ENCODE assay signal across 8 cellular contexts in genomic region chr22:49983148-49984042, GRCh38. TPM values are rescaled to one million over a fixed set of nuclear protein-coding genes. Genes with fewer than 3 reads are reported as not detected.
A peak's percentile ranks its signal among the peaks of the same experiment; 100 is the strongest.
DNase-seq lines count a peak whose midpoint lies in the region; ATAC-seq and TF ChIP-seq lines count a peak whose summit lies in the region.

No MANE protein-coding gene starts in this region.

- TF ChIP-seq CTCF in AG04450 (IDR thresholded peaks at IDR 0.05; ENCODE audit: low read depth, low read length), result peak; percentile 42
- TF ChIP-seq CTCF in HFFc6 (IDR thresholded peaks at IDR 0.05), result peak; percentile 66
- TF ChIP-seq CTCF in dorsolateral prefrontal cortex (IDR thresholded peaks at IDR 0.05 in 54 of 56, conservative IDR thresholded peaks at IDR 0.05 in 2 of 56; ENCODE audit: low read depth in 1 of 56, partially characterized antibody in 56 of 56), result peak in 35 of 56 donors; percentile 18 to 57 (median 33)

- H3K4me3 Mint-ChIP-seq in HFFc6, result no peak overlapping the region
- H3K4me3 Mint-ChIP-seq in naive thymus-derived CD4-positive, alpha-beta T cell, result peak overlapping the region in 2 of 10 donors; percentile 48 to 79

- peaks cover 17% of the 10 kb centered on the region for H3K27me3 Mint-ChIP-seq in HFFc6 (ENCODE audit: insufficient read depth)
- peaks cover 11 to 40% (median 20%) of the 10 kb centered on the region in 5 donors for H3K27me3 Mint-ChIP-seq in naive thymus-derived CD4-positive, alpha-beta T cell

- H3K4me3 ChIP-seq in AG04450 (ENCODE audit: low read depth, low read length), result 0 out of 2 replicates have a peak overlapping the region, but pooled peaks have one; percentile 4
- peak overlapping the region in 35 of 59 donors; percentile 7 to 51 (median 34) for H3K4me3 ChIP-seq in dorsolateral prefrontal cortex
- H3K4me3 ChIP-seq in naive thymus-derived CD4-positive, alpha-beta T cell (ENCODE audit: low read length), result no peak overlapping the region

- peaks cover 13% of the 10 kb centered on the region for H3K9me3 ChIP-seq in AG04450 (ENCODE audit: control insufficient read depth, insufficient read depth, low read length)
- H3K9me3 ChIP-seq in naive thymus-derived CD4-positive, alpha-beta T cell (ENCODE audit: control insufficient read depth in 2 of 3, low read length in 3 of 3), result peaks cover 0 to 7% (median 0%) of the 10 kb centered on the region in 3 experiments

- intact Hi-C loops in dorsolateral prefrontal cortex (cut with DNase I), result no loop called here
- intact Hi-C loops in naive thymus-derived CD4-positive, alpha-beta T cell (cut with micrococcal nuclease), result no loop called here

- DNase-seq in AG04450 (ENCODE audit: low read depth, low spot score) (no peak), HFFc6 (no peak), dorsolateral prefrontal cortex (peak in 2 of 10 donors; percentile 13 to 26), kidney glomerular epithelial cell (lab: John Stamatoyannopoulos, UW) (no peak), SKM-1 treated with dmso at 0.1 percent for 144 hours (lab: John Stamatoyannopoulos, UW; ENCODE audit: unreplicated experiment) (no peak), GM19240 (ENCODE audit: insufficient read length, low spot score) (no peak)
- peak in 2 of 9 donors; percentile 34 to 54 for DNase-seq in naive thymus-derived CD4-positive, alpha-beta T cell
- no peak for DNase-seq in NK-92 treated with Interleukin-12 subunit alpha and Interleukin-12 subunit beta, amount 100 ng/mL, for 24 hours (lab: John Stamatoyannopoulos, UW)

- POLR2A ChIA-PET in AG04450 (lab: Yijun Ruan, JAX), result interaction anchor here (0.6 kb wide), 2 partner anchors 12 to 222 kb away, joined by 3 read pairs; no protein-coding TSS in a partner anchor
- POLR2A ChIA-PET in naive thymus-derived CD4-positive, alpha-beta T cell (lab: Charles Lee), result interaction anchor here (0.7 to 1.3 kb wide), 4 partner anchors 12 to 47 kb away, joined by 3 to 5 read pairs (median 4); partner anchors contain the start of gene PIM3

- H3K4me1 ChIP-seq in naive thymus-derived CD4-positive, alpha-beta T cell (ENCODE audit: control insufficient read depth in 2 of 2, insufficient read depth in 2 of 2, low read length in 2 of 2), result no peaks in the 10 kb centered on the region

- H3K27ac Mint-ChIP-seq in HFFc6, result no peak overlapping the region
- H3K27ac Mint-ChIP-seq in naive thymus-derived CD4-positive, alpha-beta T cell, result no peak overlapping the region

- peak; percentile 85 for ATAC-seq in naive thymus-derived CD4-positive, alpha-beta T cell

- no peaks in the 10 kb centered on the region for H3K36me3 ChIP-seq in naive thymus-derived CD4-positive, alpha-beta T cell (ENCODE audit: control insufficient read depth in 2 of 3, insufficient read depth in 3 of 3, low read length in 3 of 3)

- H3K27me3 ChIP-seq in AG04450 (ENCODE audit: control insufficient read depth, insufficient read depth, low read length) (peaks cover 27% of the 10 kb centered on the region), dorsolateral prefrontal cortex (peaks cover 0 to 34% (median 17%) of the 10 kb centered on the region in 45 donors)
- H3K27me3 ChIP-seq in naive thymus-derived CD4-positive, alpha-beta T cell (ENCODE audit: control insufficient read depth in 2 of 2, insufficient read depth in 2 of 2, low read length in 2 of 2), result no peaks in the 10 kb centered on the region

- no peak overlapping the region for H3K27ac ChIP-seq in AG04450 (ENCODE audit: low read depth, low read length)
- no peak overlapping the region for H3K27ac ChIP-seq in dorsolateral prefrontal cortex
- H3K27ac ChIP-seq in naive thymus-derived CD4-positive, alpha-beta T cell (ENCODE audit: low read depth, low read length), result no peak overlapping the region

- H3K4me1 Mint-ChIP-seq in HFFc6 (ENCODE audit: low read depth), result no peaks in the 10 kb centered on the region
- peaks cover 0 to 9% (median 6%) of the 10 kb centered on the region in 7 donors for H3K4me1 Mint-ChIP-seq in naive thymus-derived CD4-positive, alpha-beta T cell

- peaks cover 33% of the 10 kb centered on the region for H3K9me3 Mint-ChIP-seq in HFFc6
- H3K9me3 Mint-ChIP-seq in naive thymus-derived CD4-positive, alpha-beta T cell, result peaks cover 8 to 35% (median 26%) of the 10 kb centered on the region in 11 donors

- CTCF ChIA-PET in AG04450 (lab: Charles Lee), result interaction anchor here (1.0 kb wide), 1 partner anchor 44 kb away, joined by 3 read pairs; no protein-coding TSS in a partner anchor
- CTCF ChIA-PET in naive thymus-derived CD4-positive, alpha-beta T cell (lab: Charles Lee), result interaction anchor here (0.8 to 1.1 kb wide), 3 partner anchors 12 to 52 kb away, joined by 3 read pairs; no protein-coding TSS in a partner anchor

- peaks cover 19% of the 10 kb centered on the region for H3K36me3 Mint-ChIP-seq in HFFc6 (ENCODE audit: low read depth)
- peaks cover 8 to 26% (median 14%) of the 10 kb centered on the region in 5 donors for H3K36me3 Mint-ChIP-seq in naive thymus-derived CD4-positive, alpha-beta T cell

RNA-seq across cellular contexts. Expression of gene PIM3, which starts 22.8 kb away (rescaled TPM):
- 6.1 and 8.2 TPM in 2 replicates for polyA plus RNA-seq in AG04450 (2011; rRNA removed)
- 3.2 and 4.1 TPM in 2 replicates for polyA minus RNA-seq in AG04450 (2011; rRNA and poly(A)+ RNA removed)
- total RNA-seq in HFFc6 (2021; fragmentation: NEBNext Ultra II Directional; extraction: Animal tissue kit (Norgen Biotek cat#: 25700)), result 10 to 100 TPM; 14.8 to 18.8 (median 17.4) TPM
- total RNA-seq in dorsolateral prefrontal cortex, result 10 to 100 TPM; 18.9 to 92.4 (median 32.9) TPM
- total RNA-seq in naive thymus-derived CD4-positive, alpha-beta T cell, result 100 to 1,000 TPM in 2 of 5 experiments, 10 to 100 TPM in 3; 44.4 to 164 (median 78.3) TPM
- polyA plus RNA-seq in naive thymus-derived CD4-positive, alpha-beta T cell, result 10 to 100 TPM; 21.3 to 38.8 TPM

RNA-seq across cellular contexts. Expression of gene IL17REL, which starts 29.2 kb away (rescaled TPM):
- polyA plus RNA-seq in AG04450 (2011; rRNA removed), result not detected in 2 replicates
- not detected in 2 replicates for polyA minus RNA-seq in AG04450 (2011; rRNA and poly(A)+ RNA removed)
- total RNA-seq in HFFc6 (2021; fragmentation: NEBNext Ultra II Directional; extraction: Animal tissue kit (Norgen Biotek cat#: 25700)), result not detected
- 1 to 10 TPM in 4 of 120 experiments, under 1 TPM in 52, not detected in 64; 0.11 to 1.7 (median 0.30) TPM for total RNA-seq in dorsolateral prefrontal cortex
- total RNA-seq in naive thymus-derived CD4-positive, alpha-beta T cell, result not detected
- not detected for polyA plus RNA-seq in naive thymus-derived CD4-positive, alpha-beta T cell
